14 cellular contexts compared by ENCODE assay signal in the genomic region with DNA sequence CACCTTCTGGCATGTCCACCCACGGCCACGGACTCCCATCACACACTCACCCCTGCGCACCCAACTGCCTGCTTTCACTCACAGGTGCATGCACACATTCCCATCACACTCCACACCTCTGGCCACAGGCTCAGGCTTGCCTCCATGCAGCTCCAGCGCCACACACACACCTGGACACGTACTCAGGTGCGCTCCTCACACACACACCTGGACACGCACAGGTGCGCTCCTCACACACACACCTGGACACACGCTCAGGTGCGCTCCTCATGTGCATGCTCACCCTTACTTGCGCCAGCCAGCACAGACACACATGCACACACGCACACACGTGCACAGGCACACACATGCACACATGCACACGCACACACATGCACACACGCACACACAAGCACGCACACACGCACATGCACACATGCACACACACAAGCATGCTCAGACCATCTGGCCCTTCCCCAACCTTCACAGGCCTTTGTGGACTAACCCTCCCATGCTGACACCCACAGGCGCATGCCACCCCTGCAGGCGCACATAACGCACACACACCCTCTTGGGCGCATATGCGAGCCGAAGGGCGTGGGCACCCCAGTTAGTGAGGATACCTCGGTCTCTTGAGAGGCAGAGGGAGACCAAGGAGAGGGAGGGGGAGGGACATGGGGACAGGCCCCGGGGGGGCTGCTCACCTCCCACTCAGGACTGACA. TPM values are rescaled to one million over a fixed set of nuclear protein-coding genes. Genes with fewer than 3 reads are reported as not detected.
"Had no signal": no experiment of that assay in that cellular context is flagged by ENCODE, and none has a peak within 500 bp of the region (broad histone marks: within the 10 kb centered on the region; RNA-seq: fewer than 3 reads in every experiment).

No MANE protein-coding gene starts in this region.

- H3K27ac Mint-ChIP-seq: activated CD4-positive, alpha-beta T cell treated with anti-CD3 and anti-CD28 coated beads, Interleukin-2, amount 10 ng/mL, durations not matched to agents 24 days and 14 days; activated naive CD4-positive, alpha-beta T cell treated with anti-CD3 and anti-CD28 coated beads, Interleukin-2, amount 50 U/mL, for 24 hours; immature natural killer cell had no signal

- H3K4me1 Mint-ChIP-seq: activated naive CD4-positive, alpha-beta T cell treated with anti-CD3 and anti-CD28 coated beads, Interleukin-2, amount 50 U/mL, for 24 hours; immature natural killer cell had no signal

- H3K4me1 ChIP-seq: breast epithelium, esophagus muscularis mucosa, right atrium auricular region, tibial artery had no signal

- H3K27ac ChIP-seq: breast epithelium, esophagus muscularis mucosa, right atrium auricular region, tibial artery had no signal

- DNase-seq: activated CD4-positive, alpha-beta T cell treated with anti-CD3 and anti-CD28 coated beads, Interleukin-2, amount 10 ng/mL, durations not matched to agents 24 days and 14 days; activated CD8-positive, alpha-beta memory T cell treated with anti-CD3 and anti-CD28 coated beads for 24 hours; amygdala; immature natural killer cell; midbrain; tibial artery had no signal

- H3K4me2 ChIP-seq: smooth muscle cell had no signal

- H3K4me3 Mint-ChIP-seq: activated CD4-positive, alpha-beta T cell treated with anti-CD3 and anti-CD28 coated beads, Interleukin-2, amount 10 ng/mL, durations not matched to agents 24 days and 14 days; activated naive CD4-positive, alpha-beta T cell treated with anti-CD3 and anti-CD28 coated beads, Interleukin-2, amount 50 U/mL, for 24 hours; immature natural killer cell had no signal

- H3K36me3 ChIP-seq: breast epithelium, esophagus muscularis mucosa, right atrium auricular region, tibial artery had no signal

- H3K9me3 Mint-ChIP-seq: activated CD4-positive, alpha-beta T cell treated with anti-CD3 and anti-CD28 coated beads, Interleukin-2, amount 10 ng/mL, durations not matched to agents 24 days and 14 days; activated naive CD4-positive, alpha-beta T cell treated with anti-CD3 and anti-CD28 coated beads, Interleukin-2, amount 50 U/mL, for 24 hours; immature natural killer cell had no signal

- H3K9me3 ChIP-seq: breast epithelium, esophagus muscularis mucosa, right atrium auricular region, tibial artery had no signal

- H3K4me3 ChIP-seq: breast epithelium, esophagus muscularis mucosa, lung, right atrium auricular region, smooth muscle cell, tibial artery had no signal

- H3K36me3 Mint-ChIP-seq: activated naive CD4-positive, alpha-beta T cell treated with anti-CD3 and anti-CD28 coated beads, Interleukin-2, amount 50 U/mL, for 24 hours; immature natural killer cell had no signal

RNA-seq across cellular contexts. Expression of a gene that starts 8.3 kb away (rescaled TPM):
- total RNA-seq: activated CD4-positive, alpha-beta T cell treated with anti-CD3 and anti-CD28 coated beads, Interleukin-2, amount 10 ng/mL, durations not matched to agents 24 days and 14 days; fibroblast of villous mesenchyme; right atrium auricular region; smooth muscle cell had no signal
- polyA plus RNA-seq: immature natural killer cell, smooth muscle cell had no signal

RNA-seq across cellular contexts. Expression of a gene that starts 22.6 kb away (rescaled TPM):
- total RNA-seq: activated CD4-positive, alpha-beta T cell treated with anti-CD3 and anti-CD28 coated beads, Interleukin-2, amount 10 ng/mL, durations not matched to agents 24 days and 14 days; esophagus muscularis mucosa; fibroblast of villous mesenchyme; right atrium auricular region; smooth muscle cell; T-helper 1 cell treated with Interleukin-12 subunit alpha and Interleukin-12 subunit beta and Interleukin-4 antibody, amounts not matched to agents 30 ng/mL and 1 ng/mL, for 36 hours had no signal
- polyA plus RNA-seq: smooth muscle cell had no signal

RNA-seq across cellular contexts. Expression of a gene that starts 24.6 kb away (rescaled TPM):
- total RNA-seq: activated CD4-positive, alpha-beta T cell treated with anti-CD3 and anti-CD28 coated beads, Interleukin-2, amount 10 ng/mL, durations not matched to agents 24 days and 14 days; breast epithelium; esophagus muscularis mucosa; fibroblast of villous mesenchyme; lung; right atrium auricular region; smooth muscle cell; T-helper 1 cell treated with Interleukin-12 subunit alpha and Interleukin-12 subunit beta and Interleukin-4 antibody, amounts not matched to agents 30 ng/mL and 1 ng/mL, for 36 hours had no signal
- polyA plus RNA-seq: immature natural killer cell, lung, smooth muscle cell had no signal
